ENCODE assay signal across 1 cellular context in genomic region chr19:4538601-4538954, GRCh38.
TF ChIP-seq lines count a peak whose summit lies in the region.

No MANE protein-coding gene starts in this region.

TF ChIP-seq in liver, 16 proteins besides CTCF, POLR2A, EP300 and RAD21 (continued from another document):
- TF ChIP-seq, protein P1, sequence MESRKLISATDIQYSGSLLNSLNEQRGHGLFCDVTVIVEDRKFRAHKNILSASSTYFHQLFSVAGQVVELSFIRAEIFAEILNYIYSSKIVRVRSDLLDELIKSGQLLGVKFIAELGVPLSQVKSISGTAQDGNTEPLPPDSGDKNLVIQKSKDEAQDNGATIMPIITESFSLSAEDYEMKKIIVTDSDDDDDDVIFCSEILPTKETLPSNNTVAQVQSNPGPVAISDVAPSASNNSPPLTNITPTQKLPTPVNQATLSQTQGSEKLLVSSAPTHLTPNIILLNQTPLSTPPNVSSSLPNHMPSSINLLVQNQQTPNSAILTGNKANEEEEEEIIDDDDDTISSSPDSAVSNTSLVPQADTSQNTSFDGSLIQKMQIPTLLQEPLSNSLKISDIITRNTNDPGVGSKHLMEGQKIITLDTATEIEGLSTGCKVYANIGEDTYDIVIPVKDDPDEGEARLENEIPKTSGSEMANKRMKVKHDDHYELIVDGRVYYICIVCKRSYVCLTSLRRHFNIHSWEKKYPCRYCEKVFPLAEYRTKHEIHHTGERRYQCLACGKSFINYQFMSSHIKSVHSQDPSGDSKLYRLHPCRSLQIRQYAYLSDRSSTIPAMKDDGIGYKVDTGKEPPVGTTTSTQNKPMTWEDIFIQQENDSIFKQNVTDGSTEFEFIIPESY (IDR thresholded peaks at IDR 0.05) = no peak
- no peak for TF ChIP-seq JUND (IDR thresholded peaks at IDR 0.05)
- TF ChIP-seq, protein P2, sequence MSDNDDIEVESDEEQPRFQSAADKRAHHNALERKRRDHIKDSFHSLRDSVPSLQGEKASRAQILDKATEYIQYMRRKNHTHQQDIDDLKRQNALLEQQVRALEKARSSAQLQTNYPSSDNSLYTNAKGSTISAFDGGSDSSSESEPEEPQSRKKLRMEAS (IDR thresholded peaks at IDR 0.05) = no peak
